ENCODE assay signal across 1 cellular context in the genomic region with DNA sequence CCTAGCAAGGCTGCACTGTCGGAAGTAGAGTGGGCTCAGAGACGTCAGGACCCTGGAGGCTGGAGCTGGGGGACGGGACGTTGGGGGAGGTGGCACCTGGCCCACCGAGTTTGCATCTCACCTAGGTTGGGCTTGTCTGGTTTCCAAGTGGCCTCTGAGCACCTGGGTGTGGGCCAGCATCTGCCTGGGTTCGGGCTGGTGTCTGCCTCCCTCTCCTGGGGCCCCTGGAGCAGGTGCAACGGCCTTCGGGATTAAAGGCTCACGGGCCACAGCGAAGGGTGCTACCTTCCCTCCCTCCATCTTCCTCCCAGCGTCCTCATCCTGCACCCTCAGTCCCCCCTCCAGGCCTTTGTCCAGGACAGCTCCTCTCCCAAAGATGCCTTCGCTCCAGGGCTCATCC.
TF ChIP-seq lines count a peak whose summit lies in the region.

No MANE protein-coding gene starts in this region.

TF ChIP-seq in H1, 55 proteins besides CTCF, POLR2A, EP300 and RAD21 (continued from another document):
- no peak for TF ChIP-seq YY1 (IDR thresholded peaks at IDR 0.05; ENCODE audit: low read depth, low read length)
- no peak for TF ChIP-seq JUND (IDR thresholded peaks at IDR 0.05; ENCODE audit: low read length)
- no peak for TF ChIP-seq SUZ12 (IDR thresholded peaks at IDR 0.05; ENCODE audit: low read length)
- TF ChIP-seq RNF2 (IDR thresholded peaks at IDR 0.05; ENCODE audit: borderline replicate concordance, low read depth, low read length, missing control alignments, poor library complexity, severe bottlenecking): no peak
- TF ChIP-seq ASH2L (IDR thresholded peaks at IDR 0.05; ENCODE audit: low read length): no peak
- TF ChIP-seq CHD2 (IDR thresholded peaks at IDR 0.05; ENCODE audit: low read length): no peak
- TF ChIP-seq SP2 (IDR thresholded peaks at IDR 0.05; ENCODE audit: low read length): no peak
- no peak for TF ChIP-seq HDAC2 (IDR thresholded peaks at IDR 0.05; ENCODE audit: borderline replicate concordance in 1 of 2, low read depth in 2 of 2, low read length in 2 of 2)
- TF ChIP-seq MAFK (IDR thresholded peaks at IDR 0.05; ENCODE audit: low read depth, low read length): no peak
